Comparison of ENCODE assay signal across 16 cellular contexts in the genomic region with DNA sequence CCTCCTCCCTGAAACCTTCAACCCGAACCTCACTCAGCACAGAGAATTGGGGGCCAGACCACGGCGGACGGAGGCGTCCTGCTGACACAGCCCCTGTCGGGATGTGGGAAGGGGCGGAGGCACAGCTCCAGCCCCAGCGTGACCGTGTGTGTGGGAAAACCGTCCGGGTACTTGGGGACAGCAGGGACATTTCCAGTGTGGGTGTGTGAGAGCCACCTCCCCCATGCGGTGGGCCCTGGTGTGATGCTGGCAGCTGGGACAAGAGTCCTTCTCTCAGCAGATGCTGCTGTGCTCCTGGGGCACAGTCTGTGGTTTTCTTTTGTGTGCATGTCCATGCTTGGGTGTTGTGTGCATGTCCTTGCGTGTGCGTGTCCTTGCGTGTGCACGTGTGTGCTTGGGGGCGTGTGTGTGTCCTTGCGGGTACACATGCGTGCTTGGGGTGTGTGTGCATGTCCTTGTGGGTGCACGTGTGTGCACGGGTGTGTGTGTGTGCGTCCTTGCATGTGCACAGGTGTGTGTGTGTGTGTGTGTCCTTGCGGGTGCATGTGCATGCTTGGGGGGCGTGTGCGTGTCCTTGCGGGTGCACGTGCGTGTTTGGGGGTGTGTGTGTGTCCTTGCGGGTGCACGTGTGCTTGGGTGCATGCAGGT.
"Had no signal": no experiment of that assay in that cellular context is flagged by ENCODE, and none has a peak within 500 bp of the region (broad histone marks: within the 10 kb centered on the region; RNA-seq: fewer than 3 reads in every experiment).

No MANE protein-coding gene starts in this region.

- H3K36me3 Mint-ChIP-seq: activated naive CD8-positive, alpha-beta T cell treated with anti-CD3 and anti-CD28 coated beads for 36 hours; natural killer cell treated with Interleukin-12 subunit alpha and Interleukin-12 subunit beta and Interleukin-15 and Interleukin-18, amount 100 ng/mL, for 72 hours had no signal

- H3K27me3 Mint-ChIP-seq: activated CD4-positive, alpha-beta T cell treated with anti-CD3 and anti-CD28 coated beads, Interleukin-2, amount 10 ng/mL, durations not matched to agents 24 days and 14 days; activated naive CD8-positive, alpha-beta T cell treated with anti-CD3 and anti-CD28 coated beads for 36 hours; central memory CD8-positive, alpha-beta T cell; natural killer cell treated with Interleukin-12 subunit alpha and Interleukin-12 subunit beta and Interleukin-15 and Interleukin-18, amount 100 ng/mL, for 72 hours; T-helper 17 cell had no signal

- H3K4me3 Mint-ChIP-seq: activated CD4-positive, alpha-beta T cell treated with anti-CD3 and anti-CD28 coated beads, Interleukin-2, amount 10 ng/mL, durations not matched to agents 24 days and 14 days; activated CD8-positive, alpha-beta T cell treated with anti-CD3 and anti-CD28 coated beads, Interleukin-2, amount 10 ng/mL, durations not matched to agents 7 days and 5 days; activated naive CD8-positive, alpha-beta T cell treated with anti-CD3 and anti-CD28 coated beads for 36 hours; central memory CD8-positive, alpha-beta T cell; natural killer cell treated with Interleukin-12 subunit alpha and Interleukin-12 subunit beta and Interleukin-15 and Interleukin-18, amount 100 ng/mL, for 72 hours; T-helper 17 cell had no signal

- H3K4me1 Mint-ChIP-seq: activated CD4-positive, alpha-beta T cell treated with anti-CD3 and anti-CD28 coated beads, Interleukin-2, amount 10 ng/mL, durations not matched to agents 24 days and 14 days; activated naive CD8-positive, alpha-beta T cell treated with anti-CD3 and anti-CD28 coated beads for 36 hours; central memory CD8-positive, alpha-beta T cell; T-helper 17 cell had no signal

- DNase-seq: activated CD4-positive, alpha-beta T cell treated with anti-CD3 and anti-CD28 coated beads, Interleukin-2, amount 10 ng/mL, durations not matched to agents 24 days and 14 days; activated CD8-positive, alpha-beta memory T cell treated with anti-CD3 and anti-CD28 coated beads, Interleukin-2, amount 50 U/mL, for 4 hours; activated CD8-positive, alpha-beta T cell treated with anti-CD3 and anti-CD28 coated beads, Interleukin-2, amount 10 ng/mL, durations not matched to agents 7 days and 5 days; activated gamma-delta T cell treated with Interleukin-2 at 50 U/mL for 16 hours; activated naive CD8-positive, alpha-beta T cell treated with anti-CD3 and anti-CD28 coated beads for 36 hours; brain microvascular endothelial cell; esophagus squamous epithelium; T-helper 17 cell; tibial artery; WERI-Rb-1 had no signal

- H3K4me3 ChIP-seq: coronary artery, esophagus squamous epithelium, tibial artery, vagina had no signal

- H3K27me3 ChIP-seq: brain microvascular endothelial cell, esophagus squamous epithelium, tibial artery, vagina had no signal

- H3K27ac ChIP-seq: brain microvascular endothelial cell, esophagus squamous epithelium had no signal

- H3K27ac Mint-ChIP-seq: activated CD4-positive, alpha-beta T cell treated with anti-CD3 and anti-CD28 coated beads, Interleukin-2, amount 10 ng/mL, durations not matched to agents 24 days and 14 days; activated CD8-positive, alpha-beta T cell treated with anti-CD3 and anti-CD28 coated beads, Interleukin-2, amount 10 ng/mL, durations not matched to agents 7 days and 5 days; activated naive CD8-positive, alpha-beta T cell treated with anti-CD3 and anti-CD28 coated beads for 36 hours; natural killer cell treated with Interleukin-12 subunit alpha and Interleukin-12 subunit beta and Interleukin-15 and Interleukin-18, amount 100 ng/mL, for 72 hours; T-helper 17 cell had no signal

- ATAC-seq: activated CD8-positive, alpha-beta T cell treated with anti-CD3 and anti-CD28 coated beads, Interleukin-2, amount 10 ng/mL, durations not matched to agents 7 days and 5 days; natural killer cell treated with Interleukin-12 subunit alpha and Interleukin-12 subunit beta and Interleukin-15 and Interleukin-18, amount 100 ng/mL, for 72 hours; sciatic nerve; T-helper 17 cell had no signal

- FAIRE-seq: endothelial cell of umbilical vein had no signal

- H3K9me3 ChIP-seq: esophagus squamous epithelium, tibial artery, vagina had no signal

- H3K9me3 Mint-ChIP-seq: activated CD4-positive, alpha-beta T cell treated with anti-CD3 and anti-CD28 coated beads, Interleukin-2, amount 10 ng/mL, durations not matched to agents 24 days and 14 days; activated naive CD8-positive, alpha-beta T cell treated with anti-CD3 and anti-CD28 coated beads for 36 hours; central memory CD8-positive, alpha-beta T cell; natural killer cell treated with Interleukin-12 subunit alpha and Interleukin-12 subunit beta and Interleukin-15 and Interleukin-18, amount 100 ng/mL, for 72 hours had no signal

- H3K36me3 ChIP-seq: brain microvascular endothelial cell, vagina had no signal
